ENCODE assay signal across 10 cellular contexts in the genomic region with DNA sequence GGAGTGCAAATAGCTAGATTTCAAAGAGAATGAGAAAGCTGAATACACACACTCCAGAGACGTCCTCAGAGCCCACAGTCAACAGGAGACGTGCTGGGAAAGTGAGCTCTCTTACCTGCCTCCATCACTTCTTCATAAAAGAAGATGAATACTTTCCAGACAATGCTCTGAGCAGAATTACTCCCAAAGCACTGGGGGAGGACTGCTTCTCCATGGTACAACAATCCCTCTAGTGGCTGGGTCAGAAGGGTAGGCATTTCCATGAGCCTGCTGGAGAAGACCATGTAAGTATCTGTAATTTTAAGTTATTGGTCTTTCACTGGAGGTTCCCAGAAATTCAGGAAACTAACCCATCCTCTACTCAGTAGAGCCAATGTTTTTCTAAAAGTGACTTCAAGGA.
DNase-seq lines count a peak whose midpoint lies in the region; ATAC-seq and TF ChIP-seq lines count a peak whose summit lies in the region.
"Had no signal": no experiment of that assay in that cellular context is flagged by ENCODE, and none has a peak within 500 bp of the region (broad histone marks: within the 10 kb centered on the region; RNA-seq: fewer than 3 reads in every experiment).

No MANE protein-coding gene starts in this region.

- intact Hi-C loops in testis (cut with DNase I; ENCODE audit: low total_unique reads) (no loop called here), vagina (cut with DNase I) (no loop called here), right cardiac atrium (cut with DNase I) (no loop called here)

- peaks cover 7% of the 10 kb centered on the region for H3K27me3 Mint-ChIP-seq in activated naive CD8-positive, alpha-beta T cell treated with anti-CD3 and anti-CD28 coated beads, Interleukin-2, amount 50 U/mL, for 24 hours
- H3K27me3 Mint-ChIP-seq: CD4-positive, CD25-positive, alpha-beta regulatory T cell had no signal

- H3K27ac ChIP-seq in testis (no peak overlapping the region), vagina (no peak overlapping the region), right cardiac atrium (ENCODE audit: low read length) (no peak overlapping the region)

- 64 to 72% methylated on average over 2 of the region's 2 CpGs for WGBS in testis, 2 donors
- 39% methylated on average over 2 of the region's 2 CpGs for WGBS in right cardiac atrium

- DNase-seq in SIG-M5 treated with dmso at 0.1 percent for 504 hours (lab: John Stamatoyannopoulos, UW; ENCODE audit: unreplicated experiment), result peak; percentile 51
- no peak for DNase-seq in SIG-M5 (lab: John Stamatoyannopoulos, UW)
- DNase-seq in RPMI7951 (ENCODE audit: low read depth), result peak; percentile 10
- peak; percentile 55 to 82 for DNase-seq in foreskin fibroblast
- peak; percentile 46 for DNase-seq in testis
- DNase-seq in activated naive CD8-positive, alpha-beta T cell treated with anti-CD3 and anti-CD28 coated beads, Interleukin-2, amount 50 U/mL, for 24 hours, result no peak
- no peak for DNase-seq in vagina (ENCODE audit: extremely low spot score in 2 of 2)
- DNase-seq in right cardiac atrium, result no peak
- DNase-seq: CD4-positive, CD25-positive, alpha-beta regulatory T cell had no signal

- no peaks in the 10 kb centered on the region for H3K27me3 ChIP-seq in testis
- H3K27me3 ChIP-seq in vagina, result no peaks in the 10 kb centered on the region
- no peaks in the 10 kb centered on the region for H3K27me3 ChIP-seq in right cardiac atrium (ENCODE audit: control insufficient read depth, insufficient read depth)

- no peaks in the 10 kb centered on the region for H3K4me1 ChIP-seq in testis
- no peaks in the 10 kb centered on the region for H3K4me1 ChIP-seq in vagina
- no peaks in the 10 kb centered on the region for H3K4me1 ChIP-seq in right cardiac atrium (ENCODE audit: control insufficient read depth, insufficient read depth, low read length)

- TF ChIP-seq CTCF in foreskin fibroblast (IDR thresholded peaks at IDR 0.05; ENCODE audit: low read depth, low read length) (peak; percentile 64), testis (IDR thresholded peaks at IDR 0.05) (peak in 1 of 3 experiments; percentile 20), vagina (IDR thresholded peaks at IDR 0.05) (no peak)

- ATAC-seq in activated naive CD8-positive, alpha-beta T cell treated with anti-CD3 and anti-CD28 coated beads, Interleukin-2, amount 50 U/mL, for 24 hours, result no peak
- no peak for ATAC-seq in right cardiac atrium

- H3K36me3 Mint-ChIP-seq in activated naive CD8-positive, alpha-beta T cell treated with anti-CD3 and anti-CD28 coated beads, Interleukin-2, amount 50 U/mL, for 24 hours (ENCODE audit: low read depth), result no peaks in the 10 kb centered on the region
- H3K36me3 Mint-ChIP-seq: activated naive CD4-positive, alpha-beta T cell treated with anti-CD3 and anti-CD28 coated beads, Interleukin-2, amount 50 U/mL, for 24 hours; CD4-positive, CD25-positive, alpha-beta regulatory T cell had no signal

- TF ChIP-seq POLR2A in testis (IDR thresholded peaks at IDR 0.05) (no peak), vagina (IDR thresholded peaks at IDR 0.05) (no peak)

- no peak overlapping the region for H3K27ac Mint-ChIP-seq in activated naive CD8-positive, alpha-beta T cell treated with anti-CD3 and anti-CD28 coated beads, Interleukin-2, amount 50 U/mL, for 24 hours
- H3K27ac Mint-ChIP-seq: activated naive CD4-positive, alpha-beta T cell treated with anti-CD3 and anti-CD28 coated beads, Interleukin-2, amount 50 U/mL, for 24 hours; CD4-positive, CD25-positive, alpha-beta regulatory T cell had no signal

- H3K36me3 ChIP-seq in testis (ENCODE audit: low read depth, missing control alignments) (no peaks in the 10 kb centered on the region), vagina (no peaks in the 10 kb centered on the region)

- no peak overlapping the region for H3K4me3 Mint-ChIP-seq in activated naive CD8-positive, alpha-beta T cell treated with anti-CD3 and anti-CD28 coated beads, Interleukin-2, amount 50 U/mL, for 24 hours
- H3K4me3 Mint-ChIP-seq: activated naive CD4-positive, alpha-beta T cell treated with anti-CD3 and anti-CD28 coated beads, Interleukin-2, amount 50 U/mL, for 24 hours; CD4-positive, CD25-positive, alpha-beta regulatory T cell had no signal

- H3K9me3 Mint-ChIP-seq in activated naive CD8-positive, alpha-beta T cell treated with anti-CD3 and anti-CD28 coated beads, Interleukin-2, amount 50 U/mL, for 24 hours, result no peaks in the 10 kb centered on the region

- H3K4me1 Mint-ChIP-seq in activated naive CD8-positive, alpha-beta T cell treated with anti-CD3 and anti-CD28 coated beads, Interleukin-2, amount 50 U/mL, for 24 hours, result no peaks in the 10 kb centered on the region
- H3K4me1 Mint-ChIP-seq: activated naive CD4-positive, alpha-beta T cell treated with anti-CD3 and anti-CD28 coated beads, Interleukin-2, amount 50 U/mL, for 24 hours had no signal

- no peak overlapping the region for H3K4me3 ChIP-seq in foreskin fibroblast (ENCODE audit: low read depth in 1 of 2, low read length in 2 of 2)
- no peak overlapping the region for H3K4me3 ChIP-seq in testis
- H3K4me3 ChIP-seq in vagina, result no peak overlapping the region
- H3K4me3 ChIP-seq in right cardiac atrium (ENCODE audit: low read length), result no peak overlapping the region

- H3K9me3 ChIP-seq in testis (no peaks in the 10 kb centered on the region), vagina (no peaks in the 10 kb centered on the region), right cardiac atrium (ENCODE audit: control insufficient read depth, low read length) (no peaks in the 10 kb centered on the region)

Comparison
In these comparisons a context has a peak if more than half of its experiments do, and no peak if none do; other contexts are left out.
1. DNase-seq: peak in SIG-M5 treated with dmso at 0.1 percent for 504 hours (single experiment), RPMI7951 (single experiment), foreskin fibroblast (2 of 2) and testis (single experiment); none in SIG-M5 (single experiment), activated naive CD8-positive, alpha-beta T cell treated with anti-CD3 and anti-CD28 coated beads, Interleukin-2, amount 50 U/mL, for 24 hours (single experiment), vagina (0 of 2) and right cardiac atrium (0 of 3).